In genomic region chr6:127464161-127464880, GRCh38 we compare ENCODE assay signal across 11 cellular contexts. TPM values are rescaled to one million over a fixed set of nuclear protein-coding genes. Genes with fewer than 3 reads are reported as not detected.
DNase-seq lines count a peak whose midpoint lies in the region; ATAC-seq and TF ChIP-seq lines count a peak whose summit lies in the region.
"Had no signal": no experiment of that assay in that cellular context is flagged by ENCODE, and none has a peak within 500 bp of the region (broad histone marks: within the 10 kb centered on the region; RNA-seq: fewer than 3 reads in every experiment).

No MANE protein-coding gene starts in this region.

- peak overlapping the region; percentile 26 for H3K4me2 ChIP-seq in smooth muscle cell

- no peak overlapping the region for H3K9ac ChIP-seq in smooth muscle cell (ENCODE audit: low read depth)

- no peak overlapping the region for H3K4me3 ChIP-seq in smooth muscle cell
- no peak overlapping the region for H3K4me3 ChIP-seq in CD8-positive, alpha-beta memory T cell (ENCODE audit: low read length)
- H3K4me3 ChIP-seq: right lobe of liver had no signal

- no peaks in the 10 kb centered on the region for H3K79me2 ChIP-seq in smooth muscle cell (ENCODE audit: low read depth)

- H3F3A ChIP-seq in smooth muscle cell (ENCODE audit: low read depth): peaks cover 3% of the 10 kb centered on the region

- H3K9me3 ChIP-seq in smooth muscle cell (replicated peaks; ENCODE audit: low read depth): no peaks in the 10 kb centered on the region
- no peaks in the 10 kb centered on the region for H3K9me3 ChIP-seq in CD8-positive, alpha-beta memory T cell (ENCODE audit: low read length)
- H3K9me3 ChIP-seq: Caco-2, right lobe of liver had no signal

- peak overlapping the region; percentile 64 for H3K27ac ChIP-seq in smooth muscle cell (ENCODE audit: low read depth)
- no peak overlapping the region for H3K27ac ChIP-seq in CD8-positive, alpha-beta memory T cell (ENCODE audit: low read depth, low read length)
- H3K27ac ChIP-seq: right lobe of liver had no signal

- no peaks in the 10 kb centered on the region for H3K36me3 ChIP-seq in smooth muscle cell (ENCODE audit: low read depth)
- no peaks in the 10 kb centered on the region for H3K36me3 ChIP-seq in CD8-positive, alpha-beta memory T cell (ENCODE audit: insufficient read depth, low read length)
- H3K36me3 ChIP-seq: right lobe of liver had no signal

- ATAC-seq in left ventricle myocardium superior: peak; percentile 88

- no peaks in the 10 kb centered on the region for H3K4me1 Mint-ChIP-seq in CD8-positive, alpha-beta memory T cell

- no peak overlapping the region for H3K27ac Mint-ChIP-seq in CD8-positive, alpha-beta memory T cell

- peak; percentile 68 for DNase-seq in EL
- DNase-seq in amniotic stem cell (lab: John Stamatoyannopoulos, UW): peak; percentile 73
- no peak for DNase-seq in left ventricle myocardium superior
- DNase-seq in smooth muscle cell (lab: John Stamatoyannopoulos, UW; ENCODE audit: unreplicated experiment): no peak
- DNase-seq in central memory CD4-positive, alpha-beta T cell: no peak
- no peak for DNase-seq in NCI-H510A (lab: John Stamatoyannopoulos, UW)
- DNase-seq in activated T-cell treated with anti-CD3 and anti-CD28 coated beads, Interleukin-2, amount 50 U/mL, for 48 hours: no peak
- DNase-seq in CD8-positive, alpha-beta memory T cell: no peak

- intact Hi-C loops in left ventricle myocardium superior (cut with micrococcal nuclease): loop anchor here (10.0 kb wide), 1 partner anchor 70 kb away; no protein-coding TSS in a partner anchor

- H3K27me3 Mint-ChIP-seq in CD8-positive, alpha-beta memory T cell: no peaks in the 10 kb centered on the region

- 41% methylated on average over 6 of the region's 6 CpGs for WGBS in smooth muscle cell (ENCODE audit: low lambda C conversion rate)

- no peak overlapping the region for H2AFZ ChIP-seq in smooth muscle cell (ENCODE audit: low read depth)

- no peaks in the 10 kb centered on the region for H3K36me3 Mint-ChIP-seq in CD8-positive, alpha-beta memory T cell

- H3K9me3 Mint-ChIP-seq in CD8-positive, alpha-beta memory T cell: no peaks in the 10 kb centered on the region

- TF ChIP-seq CTCF in smooth muscle cell (IDR thresholded peaks at IDR 0.05; ENCODE audit: borderline replicate concordance, insufficient read depth, poor library complexity, severe bottlenecking): no peak

- H3K4me3 Mint-ChIP-seq in CD8-positive, alpha-beta memory T cell: no peak overlapping the region

- H3K4me1 ChIP-seq in smooth muscle cell (ENCODE audit: low read depth): peaks cover 3% of the 10 kb centered on the region
- H3K4me1 ChIP-seq in CD8-positive, alpha-beta memory T cell (ENCODE audit: insufficient read depth, low read length): no peaks in the 10 kb centered on the region
- H3K4me1 ChIP-seq: Caco-2 had no signal

- POLR2A ChIA-PET in CD8-positive, alpha-beta memory T cell (lab: Charles Lee): no interaction called here

- H4K20me1 ChIP-seq in smooth muscle cell (ENCODE audit: low read depth): no peaks in the 10 kb centered on the region

- CTCF ChIA-PET in CD8-positive, alpha-beta memory T cell (lab: Charles Lee): interaction anchor here (2.2 kb wide), 1 partner anchor 74 kb away, joined by 11 read pairs; no protein-coding TSS in a partner anchor

- no peaks in the 10 kb centered on the region for H3K27me3 ChIP-seq in smooth muscle cell (ENCODE audit: low read depth)
- no peaks in the 10 kb centered on the region for H3K27me3 ChIP-seq in CD8-positive, alpha-beta memory T cell (ENCODE audit: insufficient read depth, low read length, poor library complexity, severe bottlenecking)
- H3K27me3 ChIP-seq: right lobe of liver had no signal

RNA-seq across cellular contexts. Expression of gene KIAA0408, which starts 5.1 kb away (rescaled TPM):
- 2.4 TPM for total RNA-seq in left ventricle myocardium superior
- 3.6 and 8.9 TPM in 2 replicates for total RNA-seq in smooth muscle cell
- 1.9 and 2.8 TPM in 2 replicates for polyA plus RNA-seq in smooth muscle cell
- total RNA-seq in CD8-positive, alpha-beta memory T cell: 10 to 100 TPM in 1 of 2 experiments, 1 to 10 TPM in 1; 9.0 to 11.0 TPM
- polyA plus RNA-seq in CD8-positive, alpha-beta memory T cell: 0.76 TPM
- total RNA-seq: Caco-2, mammary epithelial cell had no signal
- polyA plus RNA-seq: mammary epithelial cell had no signal

Comparison
In these comparisons a context has a peak if more than half of its experiments do, and no peak if none do; other contexts are left out.
1. DNase-seq: peak in EL (single experiment) and amniotic stem cell (single experiment); none in left ventricle myocardium superior (single experiment), smooth muscle cell (single experiment), central memory CD4-positive, alpha-beta T cell (single experiment), NCI-H510A (single experiment), activated T-cell treated with anti-CD3 and anti-CD28 coated beads, Interleukin-2, amount 50 U/mL, for 48 hours (0 of 2) and CD8-positive, alpha-beta memory T cell (0 of 5).